2 cellular contexts compared by ENCODE assay signal in genomic region chr4:88178633-88179231, GRCh38.
TF ChIP-seq lines count a peak whose summit lies in the region.

No MANE protein-coding gene starts in this region.

TF ChIP-seq in IMR-90, 13 proteins besides CTCF, POLR2A, EP300 and RAD21:
- TF ChIP-seq CHD1 (IDR thresholded peaks at IDR 0.05; ENCODE audit: low read depth, low read length), result no peak
- no peak for TF ChIP-seq MXI1 (IDR thresholded peaks at IDR 0.05; ENCODE audit: borderline replicate concordance, low read depth, low read length)
- TF ChIP-seq MAZ (IDR thresholded peaks at IDR 0.05; ENCODE audit: borderline replicate concordance, low read depth, low read length), result no peak
- TF ChIP-seq CEBPB (IDR thresholded peaks at IDR 0.05; ENCODE audit: low read depth, low read length), result no peak
- no peak for TF ChIP-seq RFX5 (IDR thresholded peaks at IDR 0.05; ENCODE audit: low read depth, low read length)
- no peak for TF ChIP-seq MAFK (IDR thresholded peaks at IDR 0.05; ENCODE audit: low read depth, low read length)
- TF ChIP-seq USF2 (IDR thresholded peaks at IDR 0.05; ENCODE audit: low read depth, low read length), result no peak
- no peak for TF ChIP-seq FOS (IDR thresholded peaks at IDR 0.05; ENCODE audit: low read depth, low read length)
- no peak for TF ChIP-seq RCOR1 (IDR thresholded peaks at IDR 0.05; ENCODE audit: insufficient replicate concordance, low read length)
- TF ChIP-seq SMC3 (IDR thresholded peaks at IDR 0.05; ENCODE audit: low read depth, low read length), result no peak
- TF ChIP-seq ELK1 (IDR thresholded peaks at IDR 0.05; ENCODE audit: borderline replicate concordance, low read depth, low read length), result no peak
- TF ChIP-seq NFE2L2 (IDR thresholded peaks at IDR 0.05; ENCODE audit: low read depth, low read length), result no peak
- no peak for TF ChIP-seq BHLHE40 (IDR thresholded peaks at IDR 0.05; ENCODE audit: low read depth, low read length)

TF ChIP-seq in H1, 55 proteins besides CTCF, POLR2A, EP300 and RAD21:
- TF ChIP-seq CHD1 (IDR thresholded peaks at IDR 0.05; ENCODE audit: low read depth, low read length) (no peak), RBBP5 (IDR thresholded peaks at IDR 0.05; ENCODE audit: borderline replicate concordance, low read depth, low read length) (peak; percentile 16; the same call in 1 of the 2 replicates), TEAD4 (IDR thresholded peaks at IDR 0.05; ENCODE audit: low read depth, low read length) (no peak), JUND (IDR thresholded peaks at IDR 0.05; ENCODE audit: low read length) (no peak), POU5F1 (IDR thresholded peaks at IDR 0.05; ENCODE audit: low read depth, low read length) (no peak), CREB1 (IDR thresholded peaks at IDR 0.05) (0 out of 2 replicates have a peak, but pooled peaks have one; percentile 1)
